Comparison of ENCODE assay signal across 1 cellular context in the genomic region with DNA sequence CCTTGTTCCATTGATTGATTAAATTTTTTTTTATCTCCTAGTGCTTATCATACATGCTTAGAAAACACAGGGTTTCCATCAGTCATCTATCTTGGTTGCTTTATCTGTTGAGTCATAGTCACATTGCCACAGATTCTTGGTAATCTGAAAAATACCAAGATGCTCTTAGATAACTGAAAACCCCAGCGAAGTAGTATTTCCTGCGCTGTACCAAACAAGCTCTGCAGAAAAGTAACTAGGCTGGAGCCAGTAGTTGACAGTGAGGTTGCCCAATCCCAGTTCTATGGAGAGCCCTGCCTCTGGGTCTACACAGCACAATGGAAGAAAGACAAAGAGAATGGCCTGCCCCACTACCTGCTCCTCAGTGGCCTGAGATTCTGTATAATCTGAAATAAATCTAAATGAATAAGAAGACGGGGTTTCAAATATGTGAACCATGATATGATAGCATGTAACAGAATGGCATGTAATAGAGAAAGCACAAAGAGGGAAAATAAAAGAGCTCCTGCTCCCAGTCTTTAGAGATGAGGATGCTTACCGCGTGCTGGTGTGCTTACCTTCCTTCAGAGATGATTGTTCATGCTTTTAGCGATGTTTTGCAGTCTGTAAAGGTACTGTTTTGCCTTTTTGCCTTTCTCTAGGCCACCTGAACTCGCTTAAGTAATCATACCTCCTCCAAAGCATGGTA.
A peak's percentile ranks its signal among the peaks of the same experiment; 100 is the strongest.
TF ChIP-seq lines count a peak whose summit lies in the region.

No MANE protein-coding gene starts in this region.

TF ChIP-seq in K562, 482 proteins besides CTCF, POLR2A, EP300 and RAD21 (continued from another document and continues in another):
- TF ChIP-seq, protein P1, sequence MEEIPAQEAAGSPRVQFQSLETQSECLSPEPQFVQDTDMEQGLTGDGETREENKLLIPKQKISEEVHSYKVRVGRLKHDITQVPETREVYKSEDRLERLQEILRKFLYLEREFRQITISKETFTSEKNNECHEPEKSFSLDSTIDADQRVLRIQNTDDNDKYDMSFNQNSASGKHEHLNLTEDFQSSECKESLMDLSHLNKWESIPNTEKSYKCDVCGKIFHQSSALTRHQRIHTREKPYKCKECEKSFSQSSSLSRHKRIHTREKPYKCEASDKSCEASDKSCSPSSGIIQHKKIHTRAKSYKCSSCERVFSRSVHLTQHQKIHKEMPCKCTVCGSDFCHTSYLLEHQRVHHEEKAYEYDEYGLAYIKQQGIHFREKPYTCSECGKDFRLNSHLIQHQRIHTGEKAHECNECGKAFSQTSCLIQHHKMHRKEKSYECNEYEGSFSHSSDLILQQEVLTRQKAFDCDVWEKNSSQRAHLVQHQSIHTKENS (CRISPR knock-in tag; IDR thresholded peaks at IDR 0.05), result no peak
- TF ChIP-seq LARP7 (IDR thresholded peaks at IDR 0.05) (no peak), EZH2 (IDR thresholded peaks at IDR 0.05; ENCODE audit: borderline replicate concordance, low read depth, low read length) (no peak), MCM3 (IDR thresholded peaks at IDR 0.05) (no peak), SPI1 (IDR thresholded peaks at IDR 0.05; ENCODE audit: borderline replicate concordance, low read depth, low read length) (no peak), EWSR1 (IDR thresholded peaks at IDR 0.05; ENCODE audit: borderline replicate concordance, low read depth, partially characterized antibody) (no peak), ZNF324 (CRISPR knock-in tag; IDR thresholded peaks at IDR 0.05) (no peak), ZNF584 (CRISPR knock-in tag; IDR thresholded peaks at IDR 0.05; ENCODE audit: low read depth) (no peak), NFE2 (IDR thresholded peaks at IDR 0.05; ENCODE audit: low read depth) (peak; percentile 82), ZNF778 (CRISPR knock-in tag; IDR thresholded peaks at IDR 0.05) (no peak), COPS2 (conservative IDR thresholded peaks at IDR 0.05) (no peak), ZBTB1 (CRISPR knock-in tag; IDR thresholded peaks at IDR 0.05; ENCODE audit: borderline replicate concordance, low read depth) (no peak), TRIM28 (IDR thresholded peaks at IDR 0.05) (no peak), HNRNPUL1 (IDR thresholded peaks at IDR 0.05; ENCODE audit: low read length) (no peak), FOXM1 (IDR thresholded peaks at IDR 0.05; ENCODE audit: low read depth) (peak; percentile 57; the same call in 1 of the 2 replicates), FOXM1 (CRISPR knock-in tag; IDR thresholded peaks at IDR 0.05; ENCODE audit: low read depth) (no peak), ZNF282 (CRISPR knock-in tag; IDR thresholded peaks at IDR 0.05) (no peak), KLF10 (CRISPR knock-in tag; IDR thresholded peaks at IDR 0.05) (no peak)
- TF ChIP-seq, protein P2, sequence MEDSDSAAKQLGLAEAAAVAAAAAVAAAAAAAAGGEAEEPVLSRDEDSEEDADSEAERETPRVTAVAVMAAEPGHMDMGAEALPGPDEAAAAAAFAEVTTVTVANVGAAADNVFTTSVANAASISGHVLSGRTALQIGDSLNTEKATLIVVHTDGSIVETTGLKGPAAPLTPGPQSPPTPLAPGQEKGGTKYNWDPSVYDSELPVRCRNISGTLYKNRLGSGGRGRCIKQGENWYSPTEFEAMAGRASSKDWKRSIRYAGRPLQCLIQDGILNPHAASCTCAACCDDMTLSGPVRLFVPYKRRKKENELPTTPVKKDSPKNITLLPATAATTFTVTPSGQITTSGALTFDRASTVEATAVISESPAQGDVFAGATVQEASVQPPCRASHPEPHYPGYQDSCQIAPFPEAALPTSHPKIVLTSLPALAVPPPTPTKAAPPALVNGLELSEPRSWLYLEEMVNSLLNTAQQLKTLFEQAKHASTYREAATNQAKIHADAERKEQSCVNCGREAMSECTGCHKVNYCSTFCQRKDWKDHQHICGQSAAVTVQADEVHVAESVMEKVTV (CRISPR knock-in tag; IDR thresholded peaks at IDR 0.05), result no peak
- TF ChIP-seq, protein P3, sequence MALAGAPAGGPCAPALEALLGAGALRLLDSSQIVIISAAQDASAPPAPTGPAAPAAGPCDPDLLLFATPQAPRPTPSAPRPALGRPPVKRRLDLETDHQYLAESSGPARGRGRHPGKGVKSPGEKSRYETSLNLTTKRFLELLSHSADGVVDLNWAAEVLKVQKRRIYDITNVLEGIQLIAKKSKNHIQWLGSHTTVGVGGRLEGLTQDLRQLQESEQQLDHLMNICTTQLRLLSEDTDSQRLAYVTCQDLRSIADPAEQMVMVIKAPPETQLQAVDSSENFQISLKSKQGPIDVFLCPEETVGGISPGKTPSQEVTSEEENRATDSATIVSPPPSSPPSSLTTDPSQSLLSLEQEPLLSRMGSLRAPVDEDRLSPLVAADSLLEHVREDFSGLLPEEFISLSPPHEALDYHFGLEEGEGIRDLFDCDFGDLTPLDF (CRISPR knock-in tag; IDR thresholded peaks at IDR 0.05), result no peak
- TF ChIP-seq, protein P4, sequence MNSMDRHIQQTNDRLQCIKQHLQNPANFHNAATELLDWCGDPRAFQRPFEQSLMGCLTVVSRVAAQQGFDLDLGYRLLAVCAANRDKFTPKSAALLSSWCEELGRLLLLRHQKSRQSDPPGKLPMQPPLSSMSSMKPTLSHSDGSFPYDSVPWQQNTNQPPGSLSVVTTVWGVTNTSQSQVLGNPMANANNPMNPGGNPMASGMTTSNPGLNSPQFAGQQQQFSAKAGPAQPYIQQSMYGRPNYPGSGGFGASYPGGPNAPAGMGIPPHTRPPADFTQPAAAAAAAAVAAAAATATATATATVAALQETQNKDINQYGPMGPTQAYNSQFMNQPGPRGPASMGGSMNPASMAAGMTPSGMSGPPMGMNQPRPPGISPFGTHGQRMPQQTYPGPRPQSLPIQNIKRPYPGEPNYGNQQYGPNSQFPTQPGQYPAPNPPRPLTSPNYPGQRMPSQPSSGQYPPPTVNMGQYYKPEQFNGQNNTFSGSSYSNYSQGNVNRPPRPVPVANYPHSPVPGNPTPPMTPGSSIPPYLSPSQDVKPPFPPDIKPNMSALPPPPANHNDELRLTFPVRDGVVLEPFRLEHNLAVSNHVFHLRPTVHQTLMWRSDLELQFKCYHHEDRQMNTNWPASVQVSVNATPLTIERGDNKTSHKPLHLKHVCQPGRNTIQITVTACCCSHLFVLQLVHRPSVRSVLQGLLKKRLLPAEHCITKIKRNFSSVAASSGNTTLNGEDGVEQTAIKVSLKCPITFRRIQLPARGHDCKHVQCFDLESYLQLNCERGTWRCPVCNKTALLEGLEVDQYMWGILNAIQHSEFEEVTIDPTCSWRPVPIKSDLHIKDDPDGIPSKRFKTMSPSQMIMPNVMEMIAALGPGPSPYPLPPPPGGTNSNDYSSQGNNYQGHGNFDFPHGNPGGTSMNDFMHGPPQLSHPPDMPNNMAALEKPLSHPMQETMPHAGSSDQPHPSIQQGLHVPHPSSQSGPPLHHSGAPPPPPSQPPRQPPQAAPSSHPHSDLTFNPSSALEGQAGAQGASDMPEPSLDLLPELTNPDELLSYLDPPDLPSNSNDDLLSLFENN (IDR thresholded peaks at IDR 0.05; ENCODE audit: low read depth in 2 of 2, low read length in 2 of 2), result no peak
- TF ChIP-seq, protein P5, sequence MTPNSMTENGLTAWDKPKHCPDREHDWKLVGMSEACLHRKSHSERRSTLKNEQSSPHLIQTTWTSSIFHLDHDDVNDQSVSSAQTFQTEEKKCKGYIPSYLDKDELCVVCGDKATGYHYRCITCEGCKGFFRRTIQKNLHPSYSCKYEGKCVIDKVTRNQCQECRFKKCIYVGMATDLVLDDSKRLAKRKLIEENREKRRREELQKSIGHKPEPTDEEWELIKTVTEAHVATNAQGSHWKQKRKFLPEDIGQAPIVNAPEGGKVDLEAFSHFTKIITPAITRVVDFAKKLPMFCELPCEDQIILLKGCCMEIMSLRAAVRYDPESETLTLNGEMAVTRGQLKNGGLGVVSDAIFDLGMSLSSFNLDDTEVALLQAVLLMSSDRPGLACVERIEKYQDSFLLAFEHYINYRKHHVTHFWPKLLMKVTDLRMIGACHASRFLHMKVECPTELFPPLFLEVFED (CRISPR knock-in tag; conservative IDR thresholded peaks at IDR 0.05), result no peak
- TF ChIP-seq, protein P6, sequence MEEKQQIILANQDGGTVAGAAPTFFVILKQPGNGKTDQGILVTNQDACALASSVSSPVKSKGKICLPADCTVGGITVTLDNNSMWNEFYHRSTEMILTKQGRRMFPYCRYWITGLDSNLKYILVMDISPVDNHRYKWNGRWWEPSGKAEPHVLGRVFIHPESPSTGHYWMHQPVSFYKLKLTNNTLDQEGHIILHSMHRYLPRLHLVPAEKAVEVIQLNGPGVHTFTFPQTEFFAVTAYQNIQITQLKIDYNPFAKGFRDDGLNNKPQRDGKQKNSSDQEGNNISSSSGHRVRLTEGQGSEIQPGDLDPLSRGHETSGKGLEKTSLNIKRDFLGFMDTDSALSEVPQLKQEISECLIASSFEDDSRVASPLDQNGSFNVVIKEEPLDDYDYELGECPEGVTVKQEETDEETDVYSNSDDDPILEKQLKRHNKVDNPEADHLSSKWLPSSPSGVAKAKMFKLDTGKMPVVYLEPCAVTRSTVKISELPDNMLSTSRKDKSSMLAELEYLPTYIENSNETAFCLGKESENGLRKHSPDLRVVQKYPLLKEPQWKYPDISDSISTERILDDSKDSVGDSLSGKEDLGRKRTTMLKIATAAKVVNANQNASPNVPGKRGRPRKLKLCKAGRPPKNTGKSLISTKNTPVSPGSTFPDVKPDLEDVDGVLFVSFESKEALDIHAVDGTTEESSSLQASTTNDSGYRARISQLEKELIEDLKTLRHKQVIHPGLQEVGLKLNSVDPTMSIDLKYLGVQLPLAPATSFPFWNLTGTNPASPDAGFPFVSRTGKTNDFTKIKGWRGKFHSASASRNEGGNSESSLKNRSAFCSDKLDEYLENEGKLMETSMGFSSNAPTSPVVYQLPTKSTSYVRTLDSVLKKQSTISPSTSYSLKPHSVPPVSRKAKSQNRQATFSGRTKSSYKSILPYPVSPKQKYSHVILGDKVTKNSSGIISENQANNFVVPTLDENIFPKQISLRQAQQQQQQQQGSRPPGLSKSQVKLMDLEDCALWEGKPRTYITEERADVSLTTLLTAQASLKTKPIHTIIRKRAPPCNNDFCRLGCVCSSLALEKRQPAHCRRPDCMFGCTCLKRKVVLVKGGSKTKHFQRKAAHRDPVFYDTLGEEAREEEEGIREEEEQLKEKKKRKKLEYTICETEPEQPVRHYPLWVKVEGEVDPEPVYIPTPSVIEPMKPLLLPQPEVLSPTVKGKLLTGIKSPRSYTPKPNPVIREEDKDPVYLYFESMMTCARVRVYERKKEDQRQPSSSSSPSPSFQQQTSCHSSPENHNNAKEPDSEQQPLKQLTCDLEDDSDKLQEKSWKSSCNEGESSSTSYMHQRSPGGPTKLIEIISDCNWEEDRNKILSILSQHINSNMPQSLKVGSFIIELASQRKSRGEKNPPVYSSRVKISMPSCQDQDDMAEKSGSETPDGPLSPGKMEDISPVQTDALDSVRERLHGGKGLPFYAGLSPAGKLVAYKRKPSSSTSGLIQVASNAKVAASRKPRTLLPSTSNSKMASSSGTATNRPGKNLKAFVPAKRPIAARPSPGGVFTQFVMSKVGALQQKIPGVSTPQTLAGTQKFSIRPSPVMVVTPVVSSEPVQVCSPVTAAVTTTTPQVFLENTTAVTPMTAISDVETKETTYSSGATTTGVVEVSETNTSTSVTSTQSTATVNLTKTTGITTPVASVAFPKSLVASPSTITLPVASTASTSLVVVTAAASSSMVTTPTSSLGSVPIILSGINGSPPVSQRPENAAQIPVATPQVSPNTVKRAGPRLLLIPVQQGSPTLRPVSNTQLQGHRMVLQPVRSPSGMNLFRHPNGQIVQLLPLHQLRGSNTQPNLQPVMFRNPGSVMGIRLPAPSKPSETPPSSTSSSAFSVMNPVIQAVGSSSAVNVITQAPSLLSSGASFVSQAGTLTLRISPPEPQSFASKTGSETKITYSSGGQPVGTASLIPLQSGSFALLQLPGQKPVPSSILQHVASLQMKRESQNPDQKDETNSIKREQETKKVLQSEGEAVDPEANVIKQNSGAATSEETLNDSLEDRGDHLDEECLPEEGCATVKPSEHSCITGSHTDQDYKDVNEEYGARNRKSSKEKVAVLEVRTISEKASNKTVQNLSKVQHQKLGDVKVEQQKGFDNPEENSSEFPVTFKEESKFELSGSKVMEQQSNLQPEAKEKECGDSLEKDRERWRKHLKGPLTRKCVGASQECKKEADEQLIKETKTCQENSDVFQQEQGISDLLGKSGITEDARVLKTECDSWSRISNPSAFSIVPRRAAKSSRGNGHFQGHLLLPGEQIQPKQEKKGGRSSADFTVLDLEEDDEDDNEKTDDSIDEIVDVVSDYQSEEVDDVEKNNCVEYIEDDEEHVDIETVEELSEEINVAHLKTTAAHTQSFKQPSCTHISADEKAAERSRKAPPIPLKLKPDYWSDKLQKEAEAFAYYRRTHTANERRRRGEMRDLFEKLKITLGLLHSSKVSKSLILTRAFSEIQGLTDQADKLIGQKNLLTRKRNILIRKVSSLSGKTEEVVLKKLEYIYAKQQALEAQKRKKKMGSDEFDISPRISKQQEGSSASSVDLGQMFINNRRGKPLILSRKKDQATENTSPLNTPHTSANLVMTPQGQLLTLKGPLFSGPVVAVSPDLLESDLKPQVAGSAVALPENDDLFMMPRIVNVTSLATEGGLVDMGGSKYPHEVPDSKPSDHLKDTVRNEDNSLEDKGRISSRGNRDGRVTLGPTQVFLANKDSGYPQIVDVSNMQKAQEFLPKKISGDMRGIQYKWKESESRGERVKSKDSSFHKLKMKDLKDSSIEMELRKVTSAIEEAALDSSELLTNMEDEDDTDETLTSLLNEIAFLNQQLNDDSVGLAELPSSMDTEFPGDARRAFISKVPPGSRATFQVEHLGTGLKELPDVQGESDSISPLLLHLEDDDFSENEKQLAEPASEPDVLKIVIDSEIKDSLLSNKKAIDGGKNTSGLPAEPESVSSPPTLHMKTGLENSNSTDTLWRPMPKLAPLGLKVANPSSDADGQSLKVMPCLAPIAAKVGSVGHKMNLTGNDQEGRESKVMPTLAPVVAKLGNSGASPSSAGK (IDR thresholded peaks at IDR 0.05), result peak; percentile 60
- TF ChIP-seq, protein P7, sequence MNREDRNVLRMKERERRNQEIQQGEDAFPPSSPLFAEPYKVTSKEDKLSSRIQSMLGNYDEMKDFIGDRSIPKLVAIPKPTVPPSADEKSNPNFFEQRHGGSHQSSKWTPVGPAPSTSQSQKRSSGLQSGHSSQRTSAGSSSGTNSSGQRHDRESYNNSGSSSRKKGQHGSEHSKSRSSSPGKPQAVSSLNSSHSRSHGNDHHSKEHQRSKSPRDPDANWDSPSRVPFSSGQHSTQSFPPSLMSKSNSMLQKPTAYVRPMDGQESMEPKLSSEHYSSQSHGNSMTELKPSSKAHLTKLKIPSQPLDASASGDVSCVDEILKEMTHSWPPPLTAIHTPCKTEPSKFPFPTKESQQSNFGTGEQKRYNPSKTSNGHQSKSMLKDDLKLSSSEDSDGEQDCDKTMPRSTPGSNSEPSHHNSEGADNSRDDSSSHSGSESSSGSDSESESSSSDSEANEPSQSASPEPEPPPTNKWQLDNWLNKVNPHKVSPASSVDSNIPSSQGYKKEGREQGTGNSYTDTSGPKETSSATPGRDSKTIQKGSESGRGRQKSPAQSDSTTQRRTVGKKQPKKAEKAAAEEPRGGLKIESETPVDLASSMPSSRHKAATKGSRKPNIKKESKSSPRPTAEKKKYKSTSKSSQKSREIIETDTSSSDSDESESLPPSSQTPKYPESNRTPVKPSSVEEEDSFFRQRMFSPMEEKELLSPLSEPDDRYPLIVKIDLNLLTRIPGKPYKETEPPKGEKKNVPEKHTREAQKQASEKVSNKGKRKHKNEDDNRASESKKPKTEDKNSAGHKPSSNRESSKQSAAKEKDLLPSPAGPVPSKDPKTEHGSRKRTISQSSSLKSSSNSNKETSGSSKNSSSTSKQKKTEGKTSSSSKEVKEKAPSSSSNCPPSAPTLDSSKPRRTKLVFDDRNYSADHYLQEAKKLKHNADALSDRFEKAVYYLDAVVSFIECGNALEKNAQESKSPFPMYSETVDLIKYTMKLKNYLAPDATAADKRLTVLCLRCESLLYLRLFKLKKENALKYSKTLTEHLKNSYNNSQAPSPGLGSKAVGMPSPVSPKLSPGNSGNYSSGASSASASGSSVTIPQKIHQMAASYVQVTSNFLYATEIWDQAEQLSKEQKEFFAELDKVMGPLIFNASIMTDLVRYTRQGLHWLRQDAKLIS (CRISPR knock-in tag; IDR thresholded peaks at IDR 0.05), result no peak
